ENCODE assay signal across 1 cellular context in the genomic region with DNA sequence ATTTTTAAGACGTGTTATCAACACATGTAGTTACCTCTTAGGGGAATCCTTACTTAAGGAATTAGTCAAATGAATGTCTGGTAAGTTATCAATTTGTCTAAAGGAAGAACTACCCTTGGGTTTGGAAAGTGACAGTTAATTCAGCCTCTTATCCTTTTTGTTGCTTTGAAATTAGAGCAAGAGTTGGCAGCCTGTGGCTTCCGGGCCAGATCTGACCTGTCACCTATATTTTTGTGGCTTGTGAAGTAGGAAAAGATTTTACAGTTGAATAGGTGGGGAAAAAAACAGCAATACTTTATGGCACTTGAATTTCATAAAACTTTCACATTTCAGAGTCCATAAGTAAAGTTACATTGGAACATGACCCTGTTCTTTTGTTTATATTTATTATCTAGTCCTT.
TF ChIP-seq lines count a peak whose summit lies in the region.

No MANE protein-coding gene starts in this region.

TF ChIP-seq in K562, 482 proteins besides CTCF, POLR2A, EP300 and RAD21:
- TF ChIP-seq GABPB1 (CRISPR knock-in tag; IDR thresholded peaks at IDR 0.05) (no peak), NR2C1 (IDR thresholded peaks at IDR 0.05) (no peak), NR2C1 (tag; IDR thresholded peaks at IDR 0.05) (no peak), GABPA (tag; conservative IDR thresholded peaks at IDR 0.05; ENCODE audit: low read depth) (0 out of 2 replicates have a peak, but pooled peaks have one; percentile 32), SPI1 (IDR thresholded peaks at IDR 0.05; ENCODE audit: borderline replicate concordance, low read depth, low read length) (no peak)
- TF ChIP-seq, protein P1, sequence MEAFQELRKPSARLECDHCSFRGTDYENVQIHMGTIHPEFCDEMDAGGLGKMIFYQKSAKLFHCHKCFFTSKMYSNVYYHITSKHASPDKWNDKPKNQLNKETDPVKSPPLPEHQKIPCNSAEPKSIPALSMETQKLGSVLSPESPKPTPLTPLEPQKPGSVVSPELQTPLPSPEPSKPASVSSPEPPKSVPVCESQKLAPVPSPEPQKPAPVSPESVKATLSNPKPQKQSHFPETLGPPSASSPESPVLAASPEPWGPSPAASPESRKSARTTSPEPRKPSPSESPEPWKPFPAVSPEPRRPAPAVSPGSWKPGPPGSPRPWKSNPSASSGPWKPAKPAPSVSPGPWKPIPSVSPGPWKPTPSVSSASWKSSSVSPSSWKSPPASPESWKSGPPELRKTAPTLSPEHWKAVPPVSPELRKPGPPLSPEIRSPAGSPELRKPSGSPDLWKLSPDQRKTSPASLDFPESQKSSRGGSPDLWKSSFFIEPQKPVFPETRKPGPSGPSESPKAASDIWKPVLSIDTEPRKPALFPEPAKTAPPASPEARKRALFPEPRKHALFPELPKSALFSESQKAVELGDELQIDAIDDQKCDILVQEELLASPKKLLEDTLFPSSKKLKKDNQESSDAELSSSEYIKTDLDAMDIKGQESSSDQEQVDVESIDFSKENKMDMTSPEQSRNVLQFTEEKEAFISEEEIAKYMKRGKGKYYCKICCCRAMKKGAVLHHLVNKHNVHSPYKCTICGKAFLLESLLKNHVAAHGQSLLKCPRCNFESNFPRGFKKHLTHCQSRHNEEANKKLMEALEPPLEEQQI (IDR thresholded peaks at IDR 0.05) = no peak
